In the genomic region with DNA sequence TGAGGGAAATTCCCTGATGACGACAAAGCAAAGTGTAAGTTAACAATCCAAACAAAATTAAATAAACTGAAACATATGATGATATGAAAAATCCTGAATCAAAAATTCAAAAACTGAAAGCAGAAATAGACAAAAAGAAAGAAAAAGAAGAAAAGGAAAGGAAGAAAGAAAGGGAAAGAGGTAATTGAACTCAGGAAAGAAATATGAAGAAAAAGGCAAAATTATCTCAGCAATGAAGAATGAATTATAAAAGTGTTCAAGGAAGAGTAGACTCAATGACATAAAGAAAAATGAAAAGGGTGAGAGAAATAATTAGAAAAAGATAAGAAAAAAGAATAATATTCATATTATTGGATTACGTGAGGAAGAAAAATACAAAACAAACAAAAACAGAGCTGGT, we compare ENCODE assay signal across 17 cellular contexts. TPM values are rescaled to one million over a fixed set of nuclear protein-coding genes. Genes with fewer than 3 reads are reported as not detected.
DNase-seq lines count a peak whose midpoint lies in the region; ATAC-seq, FAIRE-seq and TF ChIP-seq lines count a peak whose summit lies in the region.
"Had no signal": no experiment of that assay in that cellular context is flagged by ENCODE, and none has a peak within 500 bp of the region (broad histone marks: within the 10 kb centered on the region; RNA-seq: fewer than 3 reads in every experiment).

No MANE protein-coding gene starts in this region.

- in situ Hi-C loops in K562 (cut with MboI): no loop called here

- TF ChIP-seq RAD21 in K562 (CRISPR knock-in tag; conservative IDR thresholded peaks at IDR 0.05 in 1 of 2, IDR thresholded peaks at IDR 0.05 in 1 of 2): no peak

- H3K4me3 ChIP-seq in HEK293 (ENCODE audit: low read depth, low read length) (no peak overlapping the region), K562 (no peak overlapping the region), prostate gland (no peak overlapping the region)
- H3K4me3 ChIP-seq: A549 had no signal

- H3K9me3 ChIP-seq in HEK293 (ENCODE audit: control insufficient read depth, insufficient read depth, low read depth, low read length) (no peaks in the 10 kb centered on the region), K562 (replicated peaks; ENCODE audit: control insufficient read depth, insufficient read depth, low read depth, low read length) (no peaks in the 10 kb centered on the region), prostate gland (no peaks in the 10 kb centered on the region)
- H3K9me3 ChIP-seq: A549, Caco-2 had no signal

- ATAC-seq in K562: no peak
- ATAC-seq in stimulated activated memory B cell treated with anti-CD40 and anti-IgM and Interleukin-4, amounts not matched to agents 10 μg/mL and 1 μg/mL and 100 μg/mL, for 72 hours: no peak
- ATAC-seq: A549 had no signal

- peaks cover 68% of the 10 kb centered on the region for H3K4me1 Mint-ChIP-seq in activated naive CD4-positive, alpha-beta T cell treated with anti-CD3 and anti-CD28 coated beads, Interleukin-2, amount 50 U/mL, for 24 hours
- H3K4me1 Mint-ChIP-seq in activated naive CD4-positive, alpha-beta T cell treated with anti-CD3 and anti-CD28 coated beads for 36 hours (ENCODE audit: low read depth): peaks cover 41% of the 10 kb centered on the region
- peaks cover 54% of the 10 kb centered on the region for H3K4me1 Mint-ChIP-seq in stimulated activated memory B cell treated with anti-CD40 and anti-IgM and Interleukin-4, amounts not matched to agents 10 μg/mL and 1 μg/mL and 100 μg/mL, for 72 hours

- intact Hi-C loops in activated naive CD4-positive, alpha-beta T cell treated with anti-CD3 and anti-CD28 coated beads for 36 hours (cut with micrococcal nuclease): no loop called here
- intact Hi-C loops in K562 (cut with micrococcal nuclease): no loop called here
- intact Hi-C loops in prostate gland (cut with DNase I): no loop called here

- DNase-seq in activated naive CD4-positive, alpha-beta T cell treated with anti-CD3 and anti-CD28 coated beads for 36 hours: no peak
- DNase-seq in K562 (ENCODE audit: extremely low read depth in 1 of 4, low spot score in 3 of 4) (no peak), prostate gland (ENCODE audit: low spot score) (no peak)
- no peak for DNase-seq in stimulated activated CD4-positive, alpha-beta T cell treated with anti-CD3 and anti-CD28 coated beads, Interleukin-1b, Interleukin-23, amount 100 ng/mL, for 48 hours
- DNase-seq: AML-193; Caco-2; CD4-positive, alpha-beta T cell; H9 had no signal

- H3K27me3 ChIP-seq in K562 (ENCODE audit: control insufficient read depth in 2 of 2, insufficient read depth in 2 of 2, low read length in 2 of 2) (no peaks in the 10 kb centered on the region), prostate gland (replicated peaks; ENCODE audit: insufficient read depth) (no peaks in the 10 kb centered on the region)

- no peak overlapping the region for H3K9ac ChIP-seq in K562 (ENCODE audit: insufficient read depth in 1 of 2, low read depth in 2 of 2, low read length in 2 of 2)

- CTCF ChIA-PET in activated naive CD4-positive, alpha-beta T cell treated with anti-CD3 and anti-CD28 coated beads for 36 hours (lab: Charles Lee): interaction anchor here (1.2 kb wide), 1 partner anchor 112 kb away, joined by 4 read pairs; no protein-coding TSS in a partner anchor
- CTCF ChIA-PET in HEK293 (lab: Yijun Ruan, JAX): interaction anchor here (0.8 kb wide), 1 partner anchor 267 kb away, joined by 3 read pairs; no protein-coding TSS in a partner anchor
- CTCF ChIA-PET in K562 (lab: Yijun Ruan, JAX; ENCODE audit: low intra/inter-chr PET ratio): no interaction called here

- BruUV-seq in K562 (replicated peaks; lab: Mats Ljungman, UMichigan): no TSS peak

- H3K27ac Mint-ChIP-seq in activated naive CD4-positive, alpha-beta T cell treated with anti-CD3 and anti-CD28 coated beads, Interleukin-2, amount 50 U/mL, for 24 hours: peak overlapping the region; percentile 81
- H3K27ac Mint-ChIP-seq in activated naive CD4-positive, alpha-beta T cell treated with anti-CD3 and anti-CD28 coated beads for 36 hours: no peak overlapping the region
- H3K27ac Mint-ChIP-seq in stimulated activated memory B cell treated with anti-CD40 and anti-IgM and Interleukin-4, amounts not matched to agents 10 μg/mL and 1 μg/mL and 100 μg/mL, for 72 hours: peak overlapping the region; percentile 10
- H3K27ac Mint-ChIP-seq: CD4-positive, alpha-beta T cell had no signal

- no peak for TF ChIP-seq CTCF in HEK293 (tag by site-specific recombination; IDR thresholded peaks at IDR 0.05)
- TF ChIP-seq CTCF in K562 (IDR thresholded peaks at IDR 0.05 in 2 of 3, conservative IDR thresholded peaks at IDR 0.05 in 1 of 3; ENCODE audit: insufficient read depth in 2 of 3, low read depth in 1 of 3, low read length in 3 of 3): no peak
- no peak for TF ChIP-seq CTCF in prostate gland (IDR thresholded peaks at IDR 0.05)

- peaks cover 0 to 13% of the 10 kb centered on the region in 2 experiments; a peak in 1 of 3 replicates for H3K36me3 ChIP-seq in HEK293 (ENCODE audit: control insufficient read depth in 2 of 2, insufficient read depth in 1 of 2, low read length in 2 of 2)
- H3K36me3 ChIP-seq in K562 (ENCODE audit: control insufficient read depth, insufficient read depth, low read length): peaks cover 43% of the 10 kb centered on the region
- peaks cover 0 to 5% of the 10 kb centered on the region in 2 donors for H3K36me3 ChIP-seq in prostate gland

- H3K27ac ChIP-seq in HEK293 (ENCODE audit: extremely low read depth, low read depth, low read length) (no peak overlapping the region), K562 (ENCODE audit: extremely low read depth, low read depth, low read length) (no peak overlapping the region), prostate gland (no peak overlapping the region)
- H3K27ac ChIP-seq: A549, C4-2B had no signal

- H3K9me1 ChIP-seq in K562 (ENCODE audit: control insufficient read depth, insufficient read depth, low read length): no peaks in the 10 kb centered on the region

- TF ChIP-seq POLR2A in K562 (conservative IDR thresholded peaks at IDR 0.05) (no peak), prostate gland (IDR thresholded peaks at IDR 0.05) (no peak)

- H3K9me3 Mint-ChIP-seq in activated naive CD4-positive, alpha-beta T cell treated with anti-CD3 and anti-CD28 coated beads, Interleukin-2, amount 50 U/mL, for 24 hours: no peaks in the 10 kb centered on the region
- no peaks in the 10 kb centered on the region for H3K9me3 Mint-ChIP-seq in activated naive CD4-positive, alpha-beta T cell treated with anti-CD3 and anti-CD28 coated beads for 36 hours
- H3K9me3 Mint-ChIP-seq in stimulated activated memory B cell treated with anti-CD40 and anti-IgM and Interleukin-4, amounts not matched to agents 10 μg/mL and 1 μg/mL and 100 μg/mL, for 72 hours: no peaks in the 10 kb centered on the region
- H3K9me3 Mint-ChIP-seq: CD4-positive, alpha-beta T cell; H9 had no signal

- peaks cover 31% of the 10 kb centered on the region for H3K36me3 Mint-ChIP-seq in activated naive CD4-positive, alpha-beta T cell treated with anti-CD3 and anti-CD28 coated beads, Interleukin-2, amount 50 U/mL, for 24 hours
- H3K36me3 Mint-ChIP-seq in activated naive CD4-positive, alpha-beta T cell treated with anti-CD3 and anti-CD28 coated beads for 36 hours (ENCODE audit: low read depth): peaks cover 25% of the 10 kb centered on the region
- peaks cover 65% of the 10 kb centered on the region for H3K36me3 Mint-ChIP-seq in stimulated activated memory B cell treated with anti-CD40 and anti-IgM and Interleukin-4, amounts not matched to agents 10 μg/mL and 1 μg/mL and 100 μg/mL, for 72 hours

- POLR2A ChIA-PET in HEK293 (lab: Yijun Ruan, JAX): no interaction called here
- POLR2A ChIA-PET in K562 (lab: Yijun Ruan, JAX): no interaction called here

- no peaks in the 10 kb centered on the region for H4K20me1 ChIP-seq in K562 (replicated peaks; ENCODE audit: control insufficient read depth, insufficient read depth, low read length)

- H3K4me1 ChIP-seq in HEK293 (ENCODE audit: control insufficient read depth, insufficient read depth, low read length): 0 out of 2 replicates have a peak, but pooled peaks cover 2% of the 10 kb centered on the region
- no peaks in the 10 kb centered on the region for H3K4me1 ChIP-seq in K562 (replicated peaks in 1 of 2; ENCODE audit: control insufficient read depth in 2 of 2, insufficient read depth in 2 of 2, low read length in 2 of 2)
- H3K4me1 ChIP-seq in prostate gland (replicated peaks): no peaks in the 10 kb centered on the region
- H3K4me1 ChIP-seq: A549, Caco-2 had no signal

- H3K4me3 Mint-ChIP-seq in activated naive CD4-positive, alpha-beta T cell treated with anti-CD3 and anti-CD28 coated beads, Interleukin-2, amount 50 U/mL, for 24 hours: peak overlapping the region; percentile 57
- H3K4me3 Mint-ChIP-seq in activated naive CD4-positive, alpha-beta T cell treated with anti-CD3 and anti-CD28 coated beads for 36 hours: no peak overlapping the region
- no peak overlapping the region for H3K4me3 Mint-ChIP-seq in stimulated activated memory B cell treated with anti-CD40 and anti-IgM and Interleukin-4, amounts not matched to agents 10 μg/mL and 1 μg/mL and 100 μg/mL, for 72 hours
- H3K4me3 Mint-ChIP-seq: H9 had no signal

- H2AFZ ChIP-seq in K562 (ENCODE audit: low read depth, low read length): no peak overlapping the region

- no peaks in the 10 kb centered on the region for H3K27me3 Mint-ChIP-seq in activated naive CD4-positive, alpha-beta T cell treated with anti-CD3 and anti-CD28 coated beads, Interleukin-2, amount 50 U/mL, for 24 hours
- H3K27me3 Mint-ChIP-seq in activated naive CD4-positive, alpha-beta T cell treated with anti-CD3 and anti-CD28 coated beads for 36 hours (ENCODE audit: low read depth): no peaks in the 10 kb centered on the region
- H3K27me3 Mint-ChIP-seq in stimulated activated memory B cell treated with anti-CD40 and anti-IgM and Interleukin-4, amounts not matched to agents 10 μg/mL and 1 μg/mL and 100 μg/mL, for 72 hours: no peaks in the 10 kb centered on the region
- H3K27me3 Mint-ChIP-seq: CD4-positive, alpha-beta T cell had no signal

- FAIRE-seq in K562 (lab: Jason Lieb, UNC): no peak
- FAIRE-seq: A549, D721Med, G401.6, GM12891, H1 had no signal

- 90% methylated on average over 2 of the region's 2 CpGs for WGBS in K562 (ENCODE audit: insufficient coverage, low coverage, missing lambda C conversion rate)
- WGBS in prostate gland: 89% methylated on average over 2 of the region's 2 CpGs

- no peak for TF ChIP-seq EP300 in K562 (IDR thresholded peaks at IDR 0.05; ENCODE audit: low read length)

- H3K4me2 ChIP-seq in K562 (ENCODE audit: insufficient read depth, low read length): no peak overlapping the region
- H3K4me2 ChIP-seq: A549 had no signal

- H3K79me2 ChIP-seq in K562 (ENCODE audit: control insufficient read depth, insufficient read depth, low read length): peaks cover 94% of the 10 kb centered on the region

RNA-seq across cellular contexts. Expression of gene HERC1, which starts 54.9 kb away (rescaled TPM):
- total RNA-seq in activated naive CD4-positive, alpha-beta T cell treated with anti-CD3 and anti-CD28 coated beads for 36 hours: 10 to 100 TPM; 64.6 to 68.3 TPM
- total RNA-seq in K562 (2011; cell fraction: chromatin; rRNA removed; ENCODE audit: low replicate concordance): 151 and 399 TPM in 2 replicates
- total RNA-seq in K562 (2011; cell fraction: nucleolus; rRNA removed): 94.9 and 123 TPM in 2 replicates
- total RNA-seq in K562 (2011; cell fraction: nucleoplasm; rRNA removed): 139 and 141 TPM in 2 replicates
- total RNA-seq in K562 (2014; rRNA removed) (91.9 and 93.1 TPM in 2 replicates), K562 (2014; rRNA removed; fragmentation: Illumina TruSeq; extraction: Trizol) (79.2 and 88.1 TPM in 2 replicates), K562 (2015; rRNA removed; fragmentation: Illumina TruSeq; extraction: Trizol) (90.4 and 92.6 TPM in 2 replicates), K562 (2021) (103 and 108 TPM in 2 replicates), prostate gland (100 to 1,000 TPM in 1 of 2 donors, 10 to 100 TPM in 1; 59.4 to 157 TPM)
- polyA plus RNA-seq in K562 (2011; rRNA removed) (43.9 and 48.3 TPM in 2 replicates), K562 (2014; fragmentation: Illumina TruSeq; extraction: Trizol) (79.0 and 89.9 TPM in 2 replicates), K562 (2014; fragmentation: Nextera tagmentation; extraction: Ambion mirVana) (10 to 100 TPM; 24.5 to 42.4 TPM), K562 (2014; rRNA removed) (70.7 and 83.4 TPM in 2 replicates)
- 46.7 and 50.5 TPM in 2 replicates for polyA plus RNA-seq in K562 (2011; cell fraction: cytosol; rRNA removed)
- 125 and 130 TPM in 2 replicates for polyA plus RNA-seq in K562 (2011; cell fraction: nucleus; rRNA removed)
- 68.9 and 92.0 TPM in 2 replicates for polyA plus RNA-seq in K562 (2012)
- polyA minus RNA-seq in K562 (2011; rRNA and poly(A)+ RNA removed): 115 and 136 TPM in 2 replicates
- 56.8 and 74.4 TPM in 2 replicates for polyA minus RNA-seq in K562 (2011; cell fraction: cytosol; rRNA and poly(A)+ RNA removed)
- 75.0 and 142 TPM in 2 replicates for polyA minus RNA-seq in K562 (2011; cell fraction: nucleus; rRNA and poly(A)+ RNA removed)
